In the genomic region with DNA sequence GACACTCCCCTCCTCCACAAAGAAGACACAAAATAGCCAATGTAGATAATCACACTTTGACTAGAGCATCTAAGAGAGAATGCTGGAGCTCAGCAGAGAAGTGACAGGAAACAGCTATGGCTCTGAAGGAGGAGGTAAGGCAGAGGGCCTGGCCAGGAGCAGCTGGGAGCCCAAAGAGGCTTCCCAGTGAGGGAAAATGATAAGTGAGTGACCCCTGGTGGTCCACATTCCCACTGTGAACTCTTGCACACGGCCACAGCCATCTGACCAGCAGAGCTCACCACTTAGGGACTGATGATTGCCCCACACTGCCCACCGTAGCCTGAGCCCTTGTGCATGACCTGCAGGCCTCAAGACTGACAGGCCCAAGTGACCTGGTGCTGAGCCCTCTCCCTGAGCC, we compare ENCODE assay signal across 12 cellular contexts.
A peak's percentile ranks its signal among the peaks of the same experiment; 100 is the strongest.
DNase-seq lines count a peak whose midpoint lies in the region; ATAC-seq and TF ChIP-seq lines count a peak whose summit lies in the region.
"Had no signal": no experiment of that assay in that cellular context is flagged by ENCODE, and none has a peak within 500 bp of the region (broad histone marks: within the 10 kb centered on the region; RNA-seq: fewer than 3 reads in every experiment).

No MANE protein-coding gene starts in this region.

- POLR2A ChIA-PET in OCI-LY7 (lab: Charles Lee), result interaction anchor here (1.2 to 1.5 kb wide), 2 partner anchors 9 to 12 kb away, joined by 3 to 5 read pairs; no protein-coding TSS in a partner anchor

- H3K4me3 Mint-ChIP-seq in glutamatergic neuron (ENCODE audit: unreplicated experiment), result no peak overlapping the region
- H3K4me3 Mint-ChIP-seq: T-cell had no signal

- H3K9me3 Mint-ChIP-seq in glutamatergic neuron (ENCODE audit: unreplicated experiment), result peaks cover 1% of the 10 kb centered on the region

- BruUV-seq in OCI-LY7 (replicated peaks; lab: Mats Ljungman, UMichigan), result no TSS peak

- in situ Hi-C loops in GM13977 (cut with MboI; ENCODE audit: low pct_unique_long_range_greater_than_20kb, low sequenced_read_pairs, unreplicated experiment), result no loop called here

- H3K79me2 ChIP-seq in OCI-LY7 (ENCODE audit: insufficient read depth, low read depth, low read length), result no peaks in the 10 kb centered on the region

- ATAC-seq in GM21367 (IDR thresholded peaks at IDR 0.05; ENCODE audit: unreplicated experiment) (peak; percentile 72), HG03135 (IDR thresholded peaks at IDR 0.05; ENCODE audit: unreplicated experiment) (peak; percentile 72)
- ATAC-seq: T-cell had no signal

- H3K27ac ChIP-seq in OCI-LY7 (ENCODE audit: low read depth, low read length, poor library complexity, severe bottlenecking), result no peak overlapping the region
- H3K27ac ChIP-seq: neutrophil had no signal

- no peaks in the 10 kb centered on the region for H3K9me2 ChIP-seq in OCI-LY7 (ENCODE audit: insufficient read depth, low read length)

- H3K4me2 ChIP-seq in OCI-LY7 (ENCODE audit: low read length), result no peak overlapping the region

- no peak overlapping the region for H3K4me3 ChIP-seq in OCI-LY7 (ENCODE audit: low read depth, low read length, poor library complexity, severe bottlenecking)

- CTCF ChIA-PET in OCI-LY7 (lab: Charles Lee; ENCODE audit: unreplicated experiment), result no interaction called here

- TF ChIP-seq CTCF in GM13977 (IDR thresholded peaks at IDR 0.05; ENCODE audit: extremely low read depth, insufficient read depth, missing control alignments), result peak; percentile 28
- TF ChIP-seq CTCF in glutamatergic neuron (IDR thresholded peaks at IDR 0.05; ENCODE audit: partially characterized antibody, unreplicated experiment), result peak; percentile 38
- TF ChIP-seq CTCF in OCI-LY7 (conservative IDR thresholded peaks at IDR 0.05; ENCODE audit: low read length), result no peak

- H3K4me1 ChIP-seq in OCI-LY7 (ENCODE audit: insufficient read depth, low read length, poor library complexity, severe bottlenecking), result no peaks in the 10 kb centered on the region
- H3K4me1 ChIP-seq: Caco-2 had no signal

- H4K20me1 ChIP-seq in OCI-LY7 (ENCODE audit: insufficient read depth, low read length), result no peaks in the 10 kb centered on the region

- no peaks in the 10 kb centered on the region for H3K36me3 ChIP-seq in OCI-LY7 (ENCODE audit: insufficient read depth, low read length)
- H3K36me3 ChIP-seq: neutrophil had no signal

- H3K27ac Mint-ChIP-seq in glutamatergic neuron (ENCODE audit: unreplicated experiment), result no peak overlapping the region
- H3K27ac Mint-ChIP-seq: T-cell had no signal

- intact Hi-C loops in OCI-LY7 (cut with micrococcal nuclease; ENCODE audit: unreplicated experiment), result no loop called here

- no peaks in the 10 kb centered on the region for H3K27me3 Mint-ChIP-seq in glutamatergic neuron (ENCODE audit: unreplicated experiment)
- H3K27me3 Mint-ChIP-seq: T-cell had no signal

- no peaks in the 10 kb centered on the region for H3K36me3 Mint-ChIP-seq in glutamatergic neuron (ENCODE audit: unreplicated experiment)
- H3K36me3 Mint-ChIP-seq: T-cell had no signal

- DNase-seq in GM13977 (ENCODE audit: low spot score), result peak; percentile 14
- DNase-seq in glutamatergic neuron, result peak; percentile 50
- no peak for DNase-seq in OCI-LY7 (ENCODE audit: low spot score)
- no peak for DNase-seq in HK-2 (ENCODE audit: unreplicated experiment)
- no peak for DNase-seq in mucosa of gallbladder (ENCODE audit: low spot score)
- no peak for DNase-seq in COLO829 (ENCODE audit: low spot score)
- DNase-seq: NCI-H1436, T-cell had no signal

- H2AFZ ChIP-seq in OCI-LY7 (ENCODE audit: low read length), result no peak overlapping the region

- no peaks in the 10 kb centered on the region for H3K9me3 ChIP-seq in OCI-LY7 (ENCODE audit: low read length)
- H3K9me3 ChIP-seq: Caco-2, neutrophil had no signal

- H3K4me1 Mint-ChIP-seq in glutamatergic neuron (ENCODE audit: low read depth, unreplicated experiment), result no peaks in the 10 kb centered on the region
- H3K4me1 Mint-ChIP-seq: T-cell had no signal

Comparison
In these comparisons a context has a peak if more than half of its experiments do, and no peak if none do; other contexts are left out.
1. DNase-seq: peak in GM13977 (single experiment) and glutamatergic neuron (single experiment); none in OCI-LY7 (single experiment), HK-2 (single experiment), mucosa of gallbladder (single experiment) and COLO829 (single experiment).